In the genomic region with DNA sequence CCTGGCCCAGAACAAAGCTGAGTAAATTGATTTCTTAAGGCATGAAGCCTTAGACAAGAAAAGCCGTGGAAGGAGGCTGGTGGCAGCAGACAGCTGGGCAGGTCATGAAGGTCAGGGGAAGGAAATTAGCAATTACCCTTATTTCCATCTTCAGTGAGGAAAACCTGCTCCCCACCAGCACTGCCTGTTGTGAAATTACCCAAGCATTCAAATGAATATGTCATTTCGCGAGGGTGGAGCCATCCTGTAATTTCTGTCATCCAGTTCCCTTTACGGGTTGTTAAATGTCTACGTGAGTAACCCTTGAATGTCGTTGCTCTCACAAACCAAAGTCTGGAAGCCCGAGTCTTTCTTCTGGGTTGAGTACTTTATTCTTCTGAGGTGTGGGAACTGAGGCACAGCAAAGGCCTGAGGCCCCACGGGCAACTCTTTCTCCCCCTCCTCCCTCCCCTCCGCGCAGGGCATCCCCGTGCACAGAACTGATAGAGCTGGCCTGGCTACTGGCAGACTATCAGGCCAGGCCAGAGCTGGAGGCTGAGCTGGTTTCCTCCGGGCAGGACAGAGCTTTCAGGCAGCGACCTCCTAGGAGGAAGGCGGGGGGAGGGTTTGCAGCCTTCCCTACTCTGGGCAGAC, we compare ENCODE assay signal across 1 cellular context.
TF ChIP-seq lines count a peak whose summit lies in the region.

No MANE protein-coding gene starts in this region.

TF ChIP-seq in HepG2, 621 proteins besides CTCF, POLR2A, EP300 and RAD21:
- TF ChIP-seq, protein P1, sequence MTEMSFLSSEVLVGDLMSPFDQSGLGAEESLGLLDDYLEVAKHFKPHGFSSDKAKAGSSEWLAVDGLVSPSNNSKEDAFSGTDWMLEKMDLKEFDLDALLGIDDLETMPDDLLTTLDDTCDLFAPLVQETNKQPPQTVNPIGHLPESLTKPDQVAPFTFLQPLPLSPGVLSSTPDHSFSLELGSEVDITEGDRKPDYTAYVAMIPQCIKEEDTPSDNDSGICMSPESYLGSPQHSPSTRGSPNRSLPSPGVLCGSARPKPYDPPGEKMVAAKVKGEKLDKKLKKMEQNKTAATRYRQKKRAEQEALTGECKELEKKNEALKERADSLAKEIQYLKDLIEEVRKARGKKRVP (CRISPR knock-in tag; IDR thresholded peaks at IDR 0.05) = no peak
- TF ChIP-seq BCL6 (CRISPR knock-in tag; IDR thresholded peaks at IDR 0.05) = 0 out of 2 replicates have a peak, but pooled peaks have one; percentile 3
- TF ChIP-seq ZNF768 (CRISPR knock-in tag; IDR thresholded peaks at IDR 0.05) = no peak
- TF ChIP-seq ZFP36L2 (CRISPR knock-in tag; IDR thresholded peaks at IDR 0.05) = no peak
- TF ChIP-seq, protein P2, sequence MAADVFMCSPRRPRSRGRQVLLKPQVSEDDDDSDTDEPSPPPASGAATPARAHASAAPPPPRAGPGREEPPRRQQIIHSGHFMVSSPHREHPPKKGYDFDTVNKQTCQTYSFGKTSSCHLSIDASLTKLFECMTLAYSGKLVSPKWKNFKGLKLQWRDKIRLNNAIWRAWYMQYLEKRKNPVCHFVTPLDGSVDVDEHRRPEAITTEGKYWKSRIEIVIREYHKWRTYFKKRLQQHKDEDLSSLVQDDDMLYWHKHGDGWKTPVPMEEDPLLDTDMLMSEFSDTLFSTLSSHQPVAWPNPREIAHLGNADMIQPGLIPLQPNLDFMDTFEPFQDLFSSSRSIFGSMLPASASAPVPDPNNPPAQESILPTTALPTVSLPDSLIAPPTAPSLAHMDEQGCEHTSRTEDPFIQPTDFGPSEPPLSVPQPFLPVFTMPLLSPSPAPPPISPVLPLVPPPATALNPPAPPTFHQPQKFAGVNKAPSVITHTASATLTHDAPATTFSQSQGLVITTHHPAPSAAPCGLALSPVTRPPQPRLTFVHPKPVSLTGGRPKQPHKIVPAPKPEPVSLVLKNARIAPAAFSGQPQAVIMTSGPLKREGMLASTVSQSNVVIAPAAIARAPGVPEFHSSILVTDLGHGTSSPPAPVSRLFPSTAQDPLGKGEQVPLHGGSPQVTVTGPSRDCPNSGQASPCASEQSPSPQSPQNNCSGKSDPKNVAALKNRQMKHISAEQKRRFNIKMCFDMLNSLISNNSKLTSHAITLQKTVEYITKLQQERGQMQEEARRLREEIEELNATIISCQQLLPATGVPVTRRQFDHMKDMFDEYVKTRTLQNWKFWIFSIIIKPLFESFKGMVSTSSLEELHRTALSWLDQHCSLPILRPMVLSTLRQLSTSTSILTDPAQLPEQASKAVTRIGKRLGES (CRISPR knock-in tag; IDR thresholded peaks at IDR 0.05; ENCODE audit: borderline replicate concordance) = no peak
- TF ChIP-seq KDM4B (CRISPR knock-in tag; IDR thresholded peaks at IDR 0.05) = no peak
- no peak for TF ChIP-seq KDM1A (CRISPR knock-in tag; IDR thresholded peaks at IDR 0.05)
- no peak for TF ChIP-seq ZNF383 (CRISPR knock-in tag; IDR thresholded peaks at IDR 0.05; ENCODE audit: borderline replicate concordance)
- TF ChIP-seq MAZ (IDR thresholded peaks at IDR 0.05; ENCODE audit: borderline replicate concordance, low read depth, low read length) = no peak
- TF ChIP-seq MAZ (CRISPR knock-in tag; IDR thresholded peaks at IDR 0.05; ENCODE audit: low read depth) = 0 out of 2 replicates have a peak, but pooled peaks have one; percentile 53
- TF ChIP-seq MEIS2 (CRISPR knock-in tag; IDR thresholded peaks at IDR 0.05) = no peak
- TF ChIP-seq XBP1 (CRISPR knock-in tag; IDR thresholded peaks at IDR 0.05) = no peak
- TF ChIP-seq ATF7 (IDR thresholded peaks at IDR 0.05) = no peak
- no peak for TF ChIP-seq ATF7 (CRISPR knock-in tag; IDR thresholded peaks at IDR 0.05)
- TF ChIP-seq IRF2 (CRISPR knock-in tag; IDR thresholded peaks at IDR 0.05) = 0 out of 2 replicates have a peak, but pooled peaks have one; percentile 2
- no peak for TF ChIP-seq MED13 (CRISPR knock-in tag; IDR thresholded peaks at IDR 0.05)
- TF ChIP-seq HIVEP1 (CRISPR knock-in tag; IDR thresholded peaks at IDR 0.05) = peak; percentile 41; the same call in 1 of the 2 replicates
- TF ChIP-seq NR2F6 (IDR thresholded peaks at IDR 0.05) = peak; percentile 59
- TF ChIP-seq NR2F6 (CRISPR knock-in tag; IDR thresholded peaks at IDR 0.05) = no peak
- no peak for TF ChIP-seq HDAC2 (CRISPR knock-in tag; IDR thresholded peaks at IDR 0.05)
- TF ChIP-seq ZNF292 (CRISPR knock-in tag; IDR thresholded peaks at IDR 0.05; ENCODE audit: borderline replicate concordance, low read depth) = peak; percentile 7; the same call in 1 of the 2 replicates
- TF ChIP-seq PPARG (CRISPR knock-in tag; conservative IDR thresholded peaks at IDR 0.05) = no peak; the same call in 1 of the 2 replicates
- no peak for TF ChIP-seq MBNL3 (CRISPR knock-in tag; conservative IDR thresholded peaks at IDR 0.05)
- 0 out of 2 replicates have a peak, but pooled peaks have one; percentile 8 for TF ChIP-seq MIXL1 (CRISPR knock-in tag; IDR thresholded peaks at IDR 0.05)
- TF ChIP-seq, protein P3, sequence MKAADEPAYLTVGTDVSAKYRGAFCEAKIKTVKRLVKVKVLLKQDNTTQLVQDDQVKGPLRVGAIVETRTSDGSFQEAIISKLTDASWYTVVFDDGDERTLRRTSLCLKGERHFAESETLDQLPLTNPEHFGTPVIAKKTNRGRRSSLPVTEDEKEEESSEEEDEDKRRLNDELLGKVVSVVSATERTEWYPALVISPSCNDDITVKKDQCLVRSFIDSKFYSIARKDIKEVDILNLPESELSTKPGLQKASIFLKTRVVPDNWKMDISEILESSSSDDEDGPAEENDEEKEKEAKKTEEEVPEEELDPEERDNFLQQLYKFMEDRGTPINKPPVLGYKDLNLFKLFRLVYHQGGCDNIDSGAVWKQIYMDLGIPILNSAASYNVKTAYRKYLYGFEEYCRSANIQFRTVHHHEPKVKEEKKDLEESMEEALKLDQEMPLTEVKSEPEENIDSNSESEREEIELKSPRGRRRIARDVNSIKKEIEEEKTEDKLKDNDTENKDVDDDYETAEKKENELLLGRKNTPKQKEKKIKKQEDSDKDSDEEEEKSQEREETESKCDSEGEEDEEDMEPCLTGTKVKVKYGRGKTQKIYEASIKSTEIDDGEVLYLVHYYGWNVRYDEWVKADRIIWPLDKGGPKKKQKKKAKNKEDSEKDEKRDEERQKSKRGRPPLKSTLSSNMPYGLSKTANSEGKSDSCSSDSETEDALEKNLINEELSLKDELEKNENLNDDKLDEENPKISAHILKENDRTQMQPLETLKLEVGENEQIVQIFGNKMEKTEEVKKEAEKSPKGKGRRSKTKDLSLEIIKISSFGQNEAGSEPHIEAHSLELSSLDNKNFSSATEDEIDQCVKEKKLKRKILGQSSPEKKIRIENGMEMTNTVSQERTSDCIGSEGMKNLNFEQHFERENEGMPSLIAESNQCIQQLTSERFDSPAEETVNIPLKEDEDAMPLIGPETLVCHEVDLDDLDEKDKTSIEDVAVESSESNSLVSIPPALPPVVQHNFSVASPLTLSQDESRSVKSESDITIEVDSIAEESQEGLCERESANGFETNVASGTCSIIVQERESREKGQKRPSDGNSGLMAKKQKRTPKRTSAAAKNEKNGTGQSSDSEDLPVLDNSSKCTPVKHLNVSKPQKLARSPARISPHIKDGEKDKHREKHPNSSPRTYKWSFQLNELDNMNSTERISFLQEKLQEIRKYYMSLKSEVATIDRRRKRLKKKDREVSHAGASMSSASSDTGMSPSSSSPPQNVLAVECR (CRISPR knock-in tag; IDR thresholded peaks at IDR 0.05; ENCODE audit: borderline replicate concordance) = 0 out of 2 replicates have a peak, but pooled peaks have one; percentile 14
- no peak for TF ChIP-seq RBFOX2 (IDR thresholded peaks at IDR 0.05; ENCODE audit: low read depth, low read length)
- TF ChIP-seq ZNF124 (CRISPR knock-in tag; IDR thresholded peaks at IDR 0.05) = no peak
- peak; percentile 5; the same call in 1 of the 2 replicates for TF ChIP-seq ELF3 (CRISPR knock-in tag; IDR thresholded peaks at IDR 0.05)
